ENCODE assay signal across 1 cellular context in the genomic region with DNA sequence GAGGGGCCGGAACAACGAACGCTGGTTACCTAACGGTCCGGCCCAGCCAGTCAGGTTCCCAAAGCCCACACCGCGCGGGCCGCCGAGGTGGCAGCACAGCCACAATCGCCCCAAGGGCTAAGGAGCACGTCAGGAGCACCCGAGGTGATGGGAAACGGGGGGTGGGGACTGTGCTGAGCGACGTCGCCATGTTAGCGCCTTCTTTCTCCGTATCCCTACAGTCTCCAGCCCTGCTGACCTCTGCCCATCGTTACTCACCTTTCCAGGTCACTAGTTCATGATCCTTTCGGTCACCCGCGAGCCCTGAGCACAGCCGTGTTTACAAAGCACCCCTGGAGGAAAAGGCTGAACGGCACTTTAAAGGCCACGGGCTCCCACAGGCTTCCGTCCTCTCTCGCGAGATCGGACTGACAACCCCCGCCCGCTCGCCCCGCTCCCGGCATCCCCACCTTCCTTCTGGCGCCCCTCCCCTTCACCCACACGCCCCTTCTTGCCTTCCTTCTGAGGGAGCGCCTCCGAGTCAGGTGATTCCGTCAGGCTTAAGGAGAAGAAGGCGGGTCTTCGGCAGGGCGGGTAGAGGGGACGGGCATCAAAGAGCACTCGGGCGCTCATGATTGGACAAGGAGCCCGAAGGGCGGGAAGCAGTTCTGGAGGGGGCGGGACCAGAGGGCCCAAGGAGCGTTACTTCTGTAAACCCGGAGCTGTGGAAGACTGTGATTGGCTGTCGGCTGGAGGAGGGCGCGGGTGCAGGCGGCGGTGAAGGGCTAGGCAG.
TF ChIP-seq lines count a peak whose summit lies in the region.

A gene with protein sequence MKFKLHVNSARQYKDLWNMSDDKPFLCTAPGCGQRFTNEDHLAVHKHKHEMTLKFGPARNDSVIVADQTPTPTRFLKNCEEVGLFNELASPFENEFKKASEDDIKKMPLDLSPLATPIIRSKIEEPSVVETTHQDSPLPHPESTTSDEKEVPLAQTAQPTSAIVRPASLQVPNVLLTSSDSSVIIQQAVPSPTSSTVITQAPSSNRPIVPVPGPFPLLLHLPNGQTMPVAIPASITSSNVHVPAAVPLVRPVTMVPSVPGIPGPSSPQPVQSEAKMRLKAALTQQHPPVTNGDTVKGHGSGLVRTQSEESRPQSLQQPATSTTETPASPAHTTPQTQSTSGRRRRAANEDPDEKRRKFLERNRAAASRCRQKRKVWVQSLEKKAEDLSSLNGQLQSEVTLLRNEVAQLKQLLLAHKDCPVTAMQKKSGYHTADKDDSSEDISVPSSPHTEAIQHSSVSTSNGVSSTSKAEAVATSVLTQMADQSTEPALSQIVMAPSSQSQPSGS (minus strand): TSS at position 412 of the 772 bp plus-strand sequence. CDS start 31,760 bp downstream, outside the sequence.

TF ChIP-seq in HepG2, 621 proteins besides CTCF, POLR2A, EP300 and RAD21 (continued from another document and continues in another):
- TF ChIP-seq, protein P1, sequence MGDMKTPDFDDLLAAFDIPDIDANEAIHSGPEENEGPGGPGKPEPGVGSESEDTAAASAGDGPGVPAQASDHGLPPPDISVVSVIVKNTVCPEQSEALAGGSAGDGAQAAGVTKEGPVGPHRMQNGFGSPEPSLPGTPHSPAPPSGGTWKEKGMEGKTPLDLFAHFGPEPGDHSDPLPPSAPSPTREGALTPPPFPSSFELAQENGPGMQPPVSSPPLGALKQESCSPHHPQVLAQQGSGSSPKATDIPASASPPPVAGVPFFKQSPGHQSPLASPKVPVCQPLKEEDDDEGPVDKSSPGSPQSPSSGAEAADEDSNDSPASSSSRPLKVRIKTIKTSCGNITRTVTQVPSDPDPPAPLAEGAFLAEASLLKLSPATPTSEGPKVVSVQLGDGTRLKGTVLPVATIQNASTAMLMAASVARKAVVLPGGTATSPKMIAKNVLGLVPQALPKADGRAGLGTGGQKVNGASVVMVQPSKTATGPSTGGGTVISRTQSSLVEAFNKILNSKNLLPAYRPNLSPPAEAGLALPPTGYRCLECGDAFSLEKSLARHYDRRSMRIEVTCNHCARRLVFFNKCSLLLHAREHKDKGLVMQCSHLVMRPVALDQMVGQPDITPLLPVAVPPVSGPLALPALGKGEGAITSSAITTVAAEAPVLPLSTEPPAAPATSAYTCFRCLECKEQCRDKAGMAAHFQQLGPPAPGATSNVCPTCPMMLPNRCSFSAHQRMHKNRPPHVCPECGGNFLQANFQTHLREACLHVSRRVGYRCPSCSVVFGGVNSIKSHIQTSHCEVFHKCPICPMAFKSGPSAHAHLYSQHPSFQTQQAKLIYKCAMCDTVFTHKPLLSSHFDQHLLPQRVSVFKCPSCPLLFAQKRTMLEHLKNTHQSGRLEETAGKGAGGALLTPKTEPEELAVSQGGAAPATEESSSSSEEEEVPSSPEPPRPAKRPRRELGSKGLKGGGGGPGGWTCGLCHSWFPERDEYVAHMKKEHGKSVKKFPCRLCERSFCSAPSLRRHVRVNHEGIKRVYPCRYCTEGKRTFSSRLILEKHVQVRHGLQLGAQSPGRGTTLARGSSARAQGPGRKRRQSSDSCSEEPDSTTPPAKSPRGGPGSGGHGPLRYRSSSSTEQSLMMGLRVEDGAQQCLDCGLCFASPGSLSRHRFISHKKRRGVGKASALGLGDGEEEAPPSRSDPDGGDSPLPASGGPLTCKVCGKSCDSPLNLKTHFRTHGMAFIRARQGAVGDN (CRISPR knock-in tag; IDR thresholded peaks at IDR 0.05), result peak; percentile 89
- peak; percentile 75; the same call in 1 of the 2 replicates for TF ChIP-seq FOXJ3 (CRISPR knock-in tag; IDR thresholded peaks at IDR 0.05; ENCODE audit: borderline replicate concordance)
- peak; percentile 87; the same call in 1 of the 2 replicates for TF ChIP-seq NR1H2 (CRISPR knock-in tag; IDR thresholded peaks at IDR 0.05; ENCODE audit: borderline replicate concordance, low read depth)
- TF ChIP-seq MED13 (CRISPR knock-in tag; IDR thresholded peaks at IDR 0.05), result peak; percentile 42; the same call in 1 of the 2 replicates
- TF ChIP-seq MYC (CRISPR knock-in tag; IDR thresholded peaks at IDR 0.05; ENCODE audit: borderline replicate concordance), result peak; percentile 89
- no peak for TF ChIP-seq MAFG (CRISPR knock-in tag; IDR thresholded peaks at IDR 0.05)
- no peak for TF ChIP-seq SNAPC5 (CRISPR knock-in tag; IDR thresholded peaks at IDR 0.05; ENCODE audit: borderline replicate concordance)
- no peak; the same call in none of the 2 replicates for TF ChIP-seq ZSCAN9 (CRISPR knock-in tag; IDR thresholded peaks at IDR 0.05; ENCODE audit: borderline replicate concordance)
- TF ChIP-seq ZNF30 (CRISPR knock-in tag; IDR thresholded peaks at IDR 0.05), result no peak
- peak; percentile 79 for TF ChIP-seq ZFP37 (CRISPR knock-in tag; IDR thresholded peaks at IDR 0.05; ENCODE audit: borderline replicate concordance)
- TF ChIP-seq FOXA1 (IDR thresholded peaks at IDR 0.05), result peak; percentile 36; the same call in 1 of the 2 replicates
- TF ChIP-seq FOXA1 (CRISPR knock-in tag; IDR thresholded peaks at IDR 0.05), result peak; percentile 94
- TF ChIP-seq GABPB1 (CRISPR knock-in tag; IDR thresholded peaks at IDR 0.05), result peak; percentile 80
- TF ChIP-seq KDM2A (CRISPR knock-in tag; IDR thresholded peaks at IDR 0.05; ENCODE audit: borderline replicate concordance, low read depth), result peak; percentile 98
- TF ChIP-seq ZNF468 (CRISPR knock-in tag; IDR thresholded peaks at IDR 0.05), result peak; percentile 71
- TF ChIP-seq ZNF749 (CRISPR knock-in tag; IDR thresholded peaks at IDR 0.05; ENCODE audit: borderline replicate concordance), result peak; percentile 60; the same call in 1 of the 2 replicates
- TF ChIP-seq BRD4 (CRISPR knock-in tag; IDR thresholded peaks at IDR 0.05), result peak; percentile 90; the same call in 1 of the 2 replicates
- peak; percentile 88; the same call in 1 of the 2 replicates for TF ChIP-seq RFXANK (CRISPR knock-in tag; IDR thresholded peaks at IDR 0.05)
- no peak; the same call in 1 of the 2 replicates for TF ChIP-seq NFIC (IDR thresholded peaks at IDR 0.05; ENCODE audit: low read length)
- peak; percentile 84; the same call in 1 of the 2 replicates for TF ChIP-seq ELF4 (CRISPR knock-in tag; IDR thresholded peaks at IDR 0.05; ENCODE audit: borderline replicate concordance)
- peak; percentile 37 for TF ChIP-seq ZNF292 (CRISPR knock-in tag; IDR thresholded peaks at IDR 0.05; ENCODE audit: borderline replicate concordance, low read depth)
- no peak for TF ChIP-seq TAF15 (IDR thresholded peaks at IDR 0.05; ENCODE audit: low read depth, low read length, poor library complexity, severe bottlenecking)
- no peak for TF ChIP-seq STAT5B (CRISPR knock-in tag; IDR thresholded peaks at IDR 0.05)
- 0 out of 2 replicates have a peak, but pooled peaks have one; percentile 2 for TF ChIP-seq ZBTB21 (CRISPR knock-in tag; IDR thresholded peaks at IDR 0.05)
- TF ChIP-seq KLF12 (CRISPR knock-in tag; IDR thresholded peaks at IDR 0.05; ENCODE audit: borderline replicate concordance), result peak; percentile 33; the same call in 1 of the 2 replicates
- TF ChIP-seq, protein P2, sequence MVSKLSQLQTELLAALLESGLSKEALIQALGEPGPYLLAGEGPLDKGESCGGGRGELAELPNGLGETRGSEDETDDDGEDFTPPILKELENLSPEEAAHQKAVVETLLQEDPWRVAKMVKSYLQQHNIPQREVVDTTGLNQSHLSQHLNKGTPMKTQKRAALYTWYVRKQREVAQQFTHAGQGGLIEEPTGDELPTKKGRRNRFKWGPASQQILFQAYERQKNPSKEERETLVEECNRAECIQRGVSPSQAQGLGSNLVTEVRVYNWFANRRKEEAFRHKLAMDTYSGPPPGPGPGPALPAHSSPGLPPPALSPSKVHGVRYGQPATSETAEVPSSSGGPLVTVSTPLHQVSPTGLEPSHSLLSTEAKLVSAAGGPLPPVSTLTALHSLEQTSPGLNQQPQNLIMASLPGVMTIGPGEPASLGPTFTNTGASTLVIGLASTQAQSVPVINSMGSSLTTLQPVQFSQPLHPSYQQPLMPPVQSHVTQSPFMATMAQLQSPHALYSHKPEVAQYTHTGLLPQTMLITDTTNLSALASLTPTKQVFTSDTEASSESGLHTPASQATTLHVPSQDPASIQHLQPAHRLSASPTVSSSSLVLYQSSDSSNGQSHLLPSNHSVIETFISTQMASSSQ (IDR thresholded peaks at IDR 0.05; ENCODE audit: low read depth), result 0 out of 2 replicates have a peak, but pooled peaks have one; percentile 11
- TF ChIP-seq, protein P2 (CRISPR knock-in tag; IDR thresholded peaks at IDR 0.05; ENCODE audit: borderline replicate concordance), result peak; percentile 64; the same call in 1 of the 2 replicates
- TF ChIP-seq E2F5 (CRISPR knock-in tag; conservative IDR thresholded peaks at IDR 0.05), result 0 out of 2 replicates have a peak, but pooled peaks have one; percentile 29
- TF ChIP-seq, protein P3, sequence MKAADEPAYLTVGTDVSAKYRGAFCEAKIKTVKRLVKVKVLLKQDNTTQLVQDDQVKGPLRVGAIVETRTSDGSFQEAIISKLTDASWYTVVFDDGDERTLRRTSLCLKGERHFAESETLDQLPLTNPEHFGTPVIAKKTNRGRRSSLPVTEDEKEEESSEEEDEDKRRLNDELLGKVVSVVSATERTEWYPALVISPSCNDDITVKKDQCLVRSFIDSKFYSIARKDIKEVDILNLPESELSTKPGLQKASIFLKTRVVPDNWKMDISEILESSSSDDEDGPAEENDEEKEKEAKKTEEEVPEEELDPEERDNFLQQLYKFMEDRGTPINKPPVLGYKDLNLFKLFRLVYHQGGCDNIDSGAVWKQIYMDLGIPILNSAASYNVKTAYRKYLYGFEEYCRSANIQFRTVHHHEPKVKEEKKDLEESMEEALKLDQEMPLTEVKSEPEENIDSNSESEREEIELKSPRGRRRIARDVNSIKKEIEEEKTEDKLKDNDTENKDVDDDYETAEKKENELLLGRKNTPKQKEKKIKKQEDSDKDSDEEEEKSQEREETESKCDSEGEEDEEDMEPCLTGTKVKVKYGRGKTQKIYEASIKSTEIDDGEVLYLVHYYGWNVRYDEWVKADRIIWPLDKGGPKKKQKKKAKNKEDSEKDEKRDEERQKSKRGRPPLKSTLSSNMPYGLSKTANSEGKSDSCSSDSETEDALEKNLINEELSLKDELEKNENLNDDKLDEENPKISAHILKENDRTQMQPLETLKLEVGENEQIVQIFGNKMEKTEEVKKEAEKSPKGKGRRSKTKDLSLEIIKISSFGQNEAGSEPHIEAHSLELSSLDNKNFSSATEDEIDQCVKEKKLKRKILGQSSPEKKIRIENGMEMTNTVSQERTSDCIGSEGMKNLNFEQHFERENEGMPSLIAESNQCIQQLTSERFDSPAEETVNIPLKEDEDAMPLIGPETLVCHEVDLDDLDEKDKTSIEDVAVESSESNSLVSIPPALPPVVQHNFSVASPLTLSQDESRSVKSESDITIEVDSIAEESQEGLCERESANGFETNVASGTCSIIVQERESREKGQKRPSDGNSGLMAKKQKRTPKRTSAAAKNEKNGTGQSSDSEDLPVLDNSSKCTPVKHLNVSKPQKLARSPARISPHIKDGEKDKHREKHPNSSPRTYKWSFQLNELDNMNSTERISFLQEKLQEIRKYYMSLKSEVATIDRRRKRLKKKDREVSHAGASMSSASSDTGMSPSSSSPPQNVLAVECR (CRISPR knock-in tag; IDR thresholded peaks at IDR 0.05; ENCODE audit: borderline replicate concordance), result peak; percentile 95
- TF ChIP-seq, protein P4, sequence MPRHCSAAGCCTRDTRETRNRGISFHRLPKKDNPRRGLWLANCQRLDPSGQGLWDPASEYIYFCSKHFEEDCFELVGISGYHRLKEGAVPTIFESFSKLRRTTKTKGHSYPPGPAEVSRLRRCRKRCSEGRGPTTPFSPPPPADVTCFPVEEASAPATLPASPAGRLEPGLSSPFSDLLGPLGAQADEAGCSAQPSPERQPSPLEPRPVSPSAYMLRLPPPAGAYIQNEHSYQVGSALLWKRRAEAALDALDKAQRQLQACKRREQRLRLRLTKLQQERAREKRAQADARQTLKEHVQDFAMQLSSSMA (CRISPR knock-in tag; IDR thresholded peaks at IDR 0.05), result peak; percentile 92; the same call in 1 of the 2 replicates
- TF ChIP-seq ZNF7 (CRISPR knock-in tag; IDR thresholded peaks at IDR 0.05), result peak; percentile 8; the same call in 1 of the 2 replicates
- no peak for TF ChIP-seq ZNF383 (CRISPR knock-in tag; IDR thresholded peaks at IDR 0.05; ENCODE audit: borderline replicate concordance)
- no peak for TF ChIP-seq ZNF724P (CRISPR knock-in tag; IDR thresholded peaks at IDR 0.05; ENCODE audit: borderline replicate concordance)
- TF ChIP-seq REPIN1 (CRISPR knock-in tag; IDR thresholded peaks at IDR 0.05; ENCODE audit: borderline replicate concordance, low read depth), result peak; percentile 19; the same call in 1 of the 2 replicates
- TF ChIP-seq, protein P5, sequence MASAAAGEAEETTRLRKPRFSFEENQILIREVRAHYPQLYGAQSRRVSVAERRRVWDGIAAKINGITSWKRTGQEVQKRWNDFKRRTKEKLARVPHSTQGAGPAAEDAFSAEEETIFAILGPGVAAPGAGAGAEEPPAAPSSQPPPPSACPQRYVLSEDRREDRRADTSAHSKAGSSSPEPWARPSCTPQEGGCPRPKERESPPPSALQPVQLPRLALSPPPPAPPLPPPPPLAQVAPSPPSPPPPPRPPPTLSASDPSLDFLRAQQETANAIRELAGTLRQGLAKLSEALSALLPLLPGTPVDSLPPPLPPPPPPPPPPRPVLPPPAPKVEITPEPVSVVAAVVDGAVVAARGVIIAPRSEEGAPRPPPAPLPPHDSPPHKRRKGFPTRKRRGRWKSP (CRISPR knock-in tag; IDR thresholded peaks at IDR 0.05), result peak; percentile 81; the same call in 1 of the 2 replicates
